In the genomic region with DNA sequence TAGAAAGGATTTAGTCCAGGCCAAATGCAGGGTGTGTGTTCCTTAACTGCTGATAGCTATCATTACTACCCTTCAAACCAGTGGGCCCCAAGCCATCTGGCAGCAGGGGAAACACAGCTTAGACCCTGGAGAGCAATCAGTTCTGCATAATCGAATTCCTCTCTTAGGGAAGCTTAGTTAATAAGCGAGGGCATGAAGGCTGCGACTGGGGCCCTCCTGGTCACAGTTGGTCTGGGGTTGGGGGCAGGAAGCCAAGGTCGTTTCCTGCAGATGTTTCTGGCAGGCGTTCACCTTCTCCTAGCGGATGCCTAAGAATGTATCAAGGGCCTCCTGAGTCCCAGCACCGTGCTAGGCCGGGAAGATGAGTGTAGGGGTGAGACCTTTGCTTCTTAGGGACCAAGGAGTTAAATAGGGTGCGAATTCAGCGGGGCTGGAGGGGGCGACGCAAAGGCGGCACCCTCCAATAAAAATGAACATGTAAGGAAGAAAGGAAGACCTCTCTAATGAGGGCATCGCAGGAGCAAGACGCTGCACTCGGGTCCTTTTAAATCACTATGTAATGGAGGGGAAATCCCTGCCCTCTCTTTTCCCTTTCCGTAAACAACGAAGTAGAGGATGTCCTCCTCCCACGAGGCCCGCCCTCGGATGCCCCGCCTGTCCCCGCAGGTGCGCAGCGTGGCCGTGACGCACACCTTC, we compare ENCODE assay signal across 8 cellular contexts. TPM values are rescaled to one million over a fixed set of nuclear protein-coding genes. Genes with fewer than 3 reads are reported as not detected.
DNase-seq lines count a peak whose midpoint lies in the region; ATAC-seq and TF ChIP-seq lines count a peak whose summit lies in the region.

No MANE protein-coding gene starts in this region.

- H4K20me1 ChIP-seq in Loucy (ENCODE audit: insufficient read depth, low read length, poor library complexity, severe bottlenecking) = no peaks in the 10 kb centered on the region

- H2BK12ac ChIP-seq in neuronal stem cell (ENCODE audit: low read length) = no peak overlapping the region

- H3K4me1 ChIP-seq in Loucy (ENCODE audit: insufficient read depth, low read length, poor library complexity, severe bottlenecking) (peaks cover 35% of the 10 kb centered on the region), esophagus muscularis mucosa (peaks cover 21 to 41% (median 37%) of the 10 kb centered on the region in 4 donors), neuronal stem cell (ENCODE audit: control insufficient read depth in 2 of 2, insufficient read depth in 1 of 2, low read depth in 1 of 2, low read length in 2 of 2) (peaks cover 0 to 4% of the 10 kb centered on the region in 2 donors), thymus (ENCODE audit: control insufficient read depth, insufficient read depth, low read length) (peaks cover 18% of the 10 kb centered on the region)

- no peak for TF ChIP-seq EP300 in esophagus muscularis mucosa (IDR thresholded peaks at IDR 0.05)

- 0 out of 2 replicates have a peak, but pooled peaks cover 6% of the 10 kb centered on the region for H3F3A ChIP-seq in Loucy (ENCODE audit: low read depth)

- H3K79me1 ChIP-seq in neuronal stem cell (ENCODE audit: low read depth, low read length) = no peaks in the 10 kb centered on the region

- no peak overlapping the region for H2BK15ac ChIP-seq in neuronal stem cell (ENCODE audit: low read length)

- no peak for TF ChIP-seq CTCF in Loucy (conservative IDR thresholded peaks at IDR 0.05; ENCODE audit: low read length)
- TF ChIP-seq CTCF in esophagus muscularis mucosa (IDR thresholded peaks at IDR 0.05) = no peak

- intact Hi-C loops in esophagus muscularis mucosa (cut with DNase I) = loop anchor here (1.0 to 5.0 kb wide), 4 partner anchors 107 to 237 kb away; partner anchors contain the start of gene UQCRC2

- peak overlapping the region; percentile 36 for H2AFZ ChIP-seq in Loucy (ENCODE audit: low read length)
- H2AFZ ChIP-seq in neuronal stem cell (ENCODE audit: low read length) = peak overlapping the region; percentile 97

- H3K4me3 ChIP-seq in Loucy (ENCODE audit: low read length, poor library complexity, severe bottlenecking) = peak overlapping the region; percentile 80
- peak overlapping the region; percentile 76 to 86 (median 79) for H3K4me3 ChIP-seq in esophagus muscularis mucosa
- H3K4me3 ChIP-seq in neuronal stem cell (ENCODE audit: low read length in 2 of 2) = peak overlapping the region; percentile 70 to 95
- peak overlapping the region; percentile 67 for H3K4me3 ChIP-seq in thymus (ENCODE audit: low read length)

- H3K4me2 ChIP-seq in Loucy (ENCODE audit: low read depth, low read length, poor library complexity, severe bottlenecking) = peak overlapping the region; percentile 97
- H3K4me2 ChIP-seq in neuronal stem cell (ENCODE audit: insufficient read depth, low read length, poor library complexity, severe bottlenecking) = peak overlapping the region; percentile 99

- H4K91ac ChIP-seq in neuronal stem cell (ENCODE audit: low read depth, low read length, poor library complexity) = no peak overlapping the region

- peak overlapping the region; percentile 95 for H3K23ac ChIP-seq in neuronal stem cell (ENCODE audit: low read depth, low read length, poor library complexity)

- no peak for TF ChIP-seq POLR2A in esophagus muscularis mucosa (IDR thresholded peaks at IDR 0.05; ENCODE audit: low read depth)

- H2BK5ac ChIP-seq in neuronal stem cell (ENCODE audit: low read length) = peak overlapping the region; percentile 80

- peak; percentile 15 for ATAC-seq in GM19023 (IDR thresholded peaks at IDR 0.05; ENCODE audit: unreplicated experiment)

- in situ Hi-C loops in ACHN (cut with HindIII; ENCODE audit: low pct_ligation_motif_present, low pct_unique_long_range_greater_than_20kb, low sequenced_read_pairs) = loop anchor here (25.0 kb wide), 2 partner anchors 102 to 177 kb away; partner anchors contain the start of genes MOSMO, PDZD9 and VWA3A

- H3K27ac ChIP-seq in esophagus muscularis mucosa (replicated peaks in 1 of 4) = peak overlapping the region; percentile 94 to 96 (median 94)
- no peak overlapping the region for H3K27ac ChIP-seq in neuronal stem cell (replicated peaks; ENCODE audit: low read length)
- peak overlapping the region; percentile 97 for H3K27ac ChIP-seq in thymus (ENCODE audit: low read depth)

- H3K27me3 ChIP-seq in Loucy (ENCODE audit: insufficient read depth, low read length, poor library complexity, severe bottlenecking) = no peaks in the 10 kb centered on the region
- H3K27me3 ChIP-seq in esophagus muscularis mucosa = no peaks in the 10 kb centered on the region
- H3K27me3 ChIP-seq in neuronal stem cell (ENCODE audit: control insufficient read depth in 3 of 3, insufficient read depth in 3 of 3, low read depth in 1 of 3, low read length in 3 of 3) = peaks cover 0 to 12% (median 6%) of the 10 kb centered on the region in 3 experiments
- H3K27me3 ChIP-seq in thymus (ENCODE audit: control insufficient read depth, insufficient read depth) = no peaks in the 10 kb centered on the region

- no peak overlapping the region for H2AK5ac ChIP-seq in neuronal stem cell (ENCODE audit: low read depth, low read length)

- H3K36me3 ChIP-seq in Loucy (ENCODE audit: insufficient read depth, low read length) (no peaks in the 10 kb centered on the region), esophagus muscularis mucosa (no peaks in the 10 kb centered on the region), neuronal stem cell (replicated peaks in 1 of 2; ENCODE audit: control insufficient read depth in 2 of 2, insufficient read depth in 2 of 2, low read length in 2 of 2) (no peaks in the 10 kb centered on the region), thymus (ENCODE audit: control insufficient read depth, insufficient read depth) (no peaks in the 10 kb centered on the region)

- H3K9me2 ChIP-seq in Loucy (replicated peaks; ENCODE audit: low read depth, low read length) = no peaks in the 10 kb centered on the region

- peak; percentile 46 for DNase-seq in ACHN
- DNase-seq in activated CD8-positive, alpha-beta memory T cell treated with anti-CD3 and anti-CD28 coated beads, Interleukin-2, amount 50 U/mL, for 1 hour (ENCODE audit: extremely low read depth) = peak; percentile 86
- no peak for DNase-seq in esophagus muscularis mucosa (ENCODE audit: extremely low spot score)
- no peak for DNase-seq in neuronal stem cell (ENCODE audit: low spot score)
- DNase-seq in SIG-M5 treated with dmso at 0.1 percent for 504 hours (lab: John Stamatoyannopoulos, UW; ENCODE audit: unreplicated experiment) = no peak

- H3K18ac ChIP-seq in neuronal stem cell (ENCODE audit: low read length) = peak overlapping the region; percentile 93

- H3K9ac ChIP-seq in Loucy (ENCODE audit: low read depth, low read length, poor library complexity, severe bottlenecking) (peak overlapping the region; percentile 90), neuronal stem cell (ENCODE audit: low read depth, low read length, poor library complexity) (peak overlapping the region; percentile 94)

- no peak overlapping the region for H3K4ac ChIP-seq in neuronal stem cell (ENCODE audit: low read length)

- no peak overlapping the region for H4K8ac ChIP-seq in neuronal stem cell (ENCODE audit: low read depth, low read length)

- 7% methylated on average over 18 of the region's 27 CpGs for whole genome bisulfite sequencing in esophagus muscularis mucosa
- no CpG with 5 or more reads among the region's 27 CpGs for WGBS in neuronal stem cell (ENCODE audit: extremely low coverage in 2 of 2, insufficient read length in 2 of 2, insufficient replicate concordance in 1 of 2), 2 donors
- under 1% methylated on average over 27 of the region's 27 CpGs for WGBS in thymus

- no peaks in the 10 kb centered on the region for H3K9me3 ChIP-seq in Loucy (ENCODE audit: insufficient read depth, low read depth, low read length)
- no peaks in the 10 kb centered on the region for H3K9me3 ChIP-seq in esophagus muscularis mucosa
- H3K9me3 ChIP-seq in neuronal stem cell (replicated peaks in 1 of 2; ENCODE audit: control insufficient read depth in 2 of 2, insufficient read depth in 1 of 2, low read depth in 1 of 2, low read length in 2 of 2) = no peaks in the 10 kb centered on the region
- H3K9me3 ChIP-seq in thymus (ENCODE audit: control insufficient read depth) = no peaks in the 10 kb centered on the region

- H3K79me2 ChIP-seq in Loucy (ENCODE audit: insufficient read depth, low read length) = no peaks in the 10 kb centered on the region

- peak overlapping the region; percentile 65 for H3K14ac ChIP-seq in neuronal stem cell (ENCODE audit: low read length)

- no peak overlapping the region for H2BK120ac ChIP-seq in neuronal stem cell (ENCODE audit: low read depth, low read length)

RNA-seq across cellular contexts. Expression of gene EEF2K, which starts 16.5 kb away (rescaled TPM):
- 10 to 100 TPM; 18.1 to 37.7 (median 31.6) TPM for total RNA-seq in esophagus muscularis mucosa
- 6.4 TPM for polyA plus RNA-seq in neuronal stem cell (2013, experiment 1 of 2)
- 7.4 TPM for polyA plus RNA-seq in neuronal stem cell (2013, experiment 2 of 2)
- polyA plus RNA-seq in thymus = 8.6 TPM

RNA-seq across cellular contexts. Expression of gene SDR42E2, which starts 27.3 kb away (rescaled TPM):
- not detected for total RNA-seq in esophagus muscularis mucosa
- 0.03 TPM for polyA plus RNA-seq in neuronal stem cell (2013, experiment 1 of 2)
- polyA plus RNA-seq in neuronal stem cell (2013, experiment 2 of 2) = 0.01 TPM
- 0.14 TPM for polyA plus RNA-seq in thymus

Comparison
In these comparisons a context has a peak if more than half of its experiments do, and no peak if none do; other contexts are left out.
1. DNase-seq: peak in ACHN (single experiment) and activated CD8-positive, alpha-beta memory T cell treated with anti-CD3 and anti-CD28 coated beads, Interleukin-2, amount 50 U/mL, for 1 hour (single experiment); none in esophagus muscularis mucosa (single experiment), neuronal stem cell (single experiment) and SIG-M5 treated with dmso at 0.1 percent for 504 hours (single experiment).
2. Peak in every context shown above with its lines, with median percentiles within 50 percentile points of each other: H3K4me3 ChIP-seq.